8 cellular contexts compared by ENCODE assay signal in genomic region chr22:30695351-30695762, GRCh38. TPM values are rescaled to one million over a fixed set of nuclear protein-coding genes. Genes with fewer than 3 reads are reported as not detected.
DNase-seq lines count a peak whose midpoint lies in the region; ATAC-seq and TF ChIP-seq lines count a peak whose summit lies in the region.

No MANE protein-coding gene starts in this region.

- H3K27ac ChIP-seq in lower lobe of right lung: no peak overlapping the region
- no peak overlapping the region for H3K27ac ChIP-seq in testis

- H3K27ac Mint-ChIP-seq in activated CD4-positive, alpha-beta T cell treated with anti-CD3 and anti-CD28 coated beads, Interleukin-2, amount 10 ng/mL, durations not matched to agents 7 days and 5 days: no peak overlapping the region

- H3K9me3 ChIP-seq in lower lobe of right lung (no peaks in the 10 kb centered on the region), testis (no peaks in the 10 kb centered on the region)

- TF ChIP-seq CTCF in cardiac fibroblast (IDR thresholded peaks at IDR 0.05; ENCODE audit: low read depth, low read length) (no peak), lower lobe of right lung (IDR thresholded peaks at IDR 0.05) (no peak), testis (IDR thresholded peaks at IDR 0.05) (no peak)

- H3K4me1 Mint-ChIP-seq in activated CD4-positive, alpha-beta T cell treated with anti-CD3 and anti-CD28 coated beads, Interleukin-2, amount 10 ng/mL, durations not matched to agents 7 days and 5 days: peaks cover 18% of the 10 kb centered on the region

- DNase-seq in activated CD4-positive, alpha-beta T cell treated with anti-CD3 and anti-CD28 coated beads, Interleukin-2, amount 10 ng/mL, durations not matched to agents 7 days and 5 days: no peak
- no peak for DNase-seq in activated CD4-positive, alpha-beta T cell treated with anti-CD3 and anti-CD28 coated beads, Interleukin-2, amount 50 U/mL, for 4 hours
- DNase-seq in cardiac fibroblast (ENCODE audit: low read depth in 2 of 2) (no peak), lower lobe of right lung (no peak), testis (peak; percentile 39), NCI-H774 (lab: John Stamatoyannopoulos, UW) (no peak), D341Med (ENCODE audit: low spot score) (no peak)

- peaks cover 15% of the 10 kb centered on the region for H3K4me1 ChIP-seq in lower lobe of right lung
- H3K4me1 ChIP-seq in testis: no peaks in the 10 kb centered on the region

- intact Hi-C loops in lower lobe of right lung (cut with DNase I): no loop called here
- intact Hi-C loops in testis (cut with DNase I; ENCODE audit: low total_unique reads): no loop called here

- H3K36me3 ChIP-seq in lower lobe of right lung (no peaks in the 10 kb centered on the region), testis (ENCODE audit: low read depth, missing control alignments) (no peaks in the 10 kb centered on the region)

- 62 to 65% methylated on average over 10 to 15 of the region's 15 CpGs for WGBS in testis, 2 donors

- CTCF ChIA-PET in activated CD4-positive, alpha-beta T cell treated with anti-CD3 and anti-CD28 coated beads, Interleukin-2, amount 10 ng/mL, durations not matched to agents 7 days and 5 days (lab: Charles Lee): interaction anchor here (1.2 to 1.5 kb wide), 2 partner anchors 47 to 60 kb away, joined by 3 to 4 read pairs; no protein-coding TSS in a partner anchor

- ATAC-seq in lower lobe of right lung: peak; percentile 45 to 53
- no peak for ATAC-seq in HG02798 (IDR thresholded peaks at IDR 0.05; ENCODE audit: poor library complexity, unreplicated experiment)

- H3K4me3 Mint-ChIP-seq in activated CD4-positive, alpha-beta T cell treated with anti-CD3 and anti-CD28 coated beads, Interleukin-2, amount 10 ng/mL, durations not matched to agents 7 days and 5 days: peak overlapping the region; percentile 68

- peaks cover 16% of the 10 kb centered on the region for H3K27me3 Mint-ChIP-seq in activated CD4-positive, alpha-beta T cell treated with anti-CD3 and anti-CD28 coated beads, Interleukin-2, amount 10 ng/mL, durations not matched to agents 7 days and 5 days

- H3K4me3 ChIP-seq in cardiac fibroblast (replicated peaks in 1 of 2; ENCODE audit: low read depth in 2 of 2, low read length in 2 of 2): peak overlapping the region; percentile 54
- peak overlapping the region; percentile 67 for H3K4me3 ChIP-seq in lower lobe of right lung
- peak overlapping the region; percentile 62 to 64 for H3K4me3 ChIP-seq in testis

- TF ChIP-seq POLR2A in testis (IDR thresholded peaks at IDR 0.05): no peak

- H3K36me3 Mint-ChIP-seq in activated CD4-positive, alpha-beta T cell treated with anti-CD3 and anti-CD28 coated beads, Interleukin-2, amount 10 ng/mL, durations not matched to agents 7 days and 5 days (ENCODE audit: low read depth): no peaks in the 10 kb centered on the region

- H3K27me3 ChIP-seq in lower lobe of right lung (ENCODE audit: low read depth) (peaks cover 7% of the 10 kb centered on the region), testis (no peaks in the 10 kb centered on the region)

- H3K9me3 Mint-ChIP-seq in activated CD4-positive, alpha-beta T cell treated with anti-CD3 and anti-CD28 coated beads, Interleukin-2, amount 10 ng/mL, durations not matched to agents 7 days and 5 days: no peaks in the 10 kb centered on the region

- POLR2A ChIA-PET in activated CD4-positive, alpha-beta T cell treated with anti-CD3 and anti-CD28 coated beads, Interleukin-2, amount 10 ng/mL, durations not matched to agents 7 days and 5 days (lab: Charles Lee): no interaction called here

RNA-seq across cellular contexts. Expression of gene OSBP2, which starts 0.7 kb away (rescaled TPM):
- 1 to 10 TPM; 1.1 TPM for total RNA-seq in activated CD4-positive, alpha-beta T cell treated with anti-CD3 and anti-CD28 coated beads, Interleukin-2, amount 10 ng/mL, durations not matched to agents 7 days and 5 days
- total RNA-seq in lower lobe of right lung (3.1 TPM), testis (10 to 100 TPM; 39.5 to 45.4 TPM)
- 68.0 TPM for polyA plus RNA-seq in testis (ENCODE audit: insufficient read depth, low read depth, low replicate concordance)

RNA-seq across cellular contexts. Expression of gene DUSP18, which starts 27.7 kb away (rescaled TPM):
- total RNA-seq in activated CD4-positive, alpha-beta T cell treated with anti-CD3 and anti-CD28 coated beads, Interleukin-2, amount 10 ng/mL, durations not matched to agents 7 days and 5 days: 10 to 100 TPM in 1 of 2 experiments, 1 to 10 TPM in 1; 9.8 to 12.2 TPM
- total RNA-seq in lower lobe of right lung: 21.5 TPM
- 10 to 100 TPM; 29.2 to 42.4 TPM for total RNA-seq in testis
- 53.9 TPM for polyA plus RNA-seq in testis (ENCODE audit: insufficient read depth, low read depth, low replicate concordance)

RNA-seq across cellular contexts. Expression of gene SLC35E4, which starts 59.8 kb away (rescaled TPM):
- 1 to 10 TPM; 1.8 to 2.5 TPM for total RNA-seq in activated CD4-positive, alpha-beta T cell treated with anti-CD3 and anti-CD28 coated beads, Interleukin-2, amount 10 ng/mL, durations not matched to agents 7 days and 5 days
- total RNA-seq in lower lobe of right lung (3.1 TPM), testis (10 to 100 TPM; 11.6 TPM)
- polyA plus RNA-seq in testis (ENCODE audit: insufficient read depth, low read depth, low replicate concordance): 35.9 TPM
